ENCODE assay signal across 9 cellular contexts in the genomic region with DNA sequence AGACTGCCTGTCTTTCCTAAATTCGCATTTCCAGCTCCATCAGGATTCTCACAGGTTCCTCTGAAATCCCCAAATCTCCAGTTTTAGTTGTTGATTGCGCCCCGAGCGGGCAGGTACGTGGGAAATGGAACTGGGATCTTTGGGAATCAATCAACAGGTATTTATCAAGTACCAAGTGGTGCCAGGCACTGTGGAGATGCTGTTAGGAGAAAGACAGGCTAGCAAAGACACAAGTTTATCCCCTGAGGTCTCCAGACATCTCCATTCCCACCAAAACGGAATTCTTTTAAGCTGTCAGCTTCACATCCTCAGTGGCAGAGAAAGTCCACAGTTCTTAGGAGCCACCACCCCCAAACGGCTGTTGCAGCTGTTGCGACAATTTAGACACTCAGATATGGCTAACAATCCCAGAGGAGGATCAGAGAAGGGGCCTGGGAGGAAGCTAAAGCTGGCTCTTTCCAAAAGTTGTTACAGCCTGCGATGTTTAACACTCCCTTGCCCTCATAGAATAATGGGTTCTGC. TPM values are rescaled to one million over a fixed set of nuclear protein-coding genes. Genes with fewer than 3 reads are reported as not detected.
A peak's percentile ranks its signal among the peaks of the same experiment; 100 is the strongest.
DNase-seq lines count a peak whose midpoint lies in the region; ATAC-seq and TF ChIP-seq lines count a peak whose summit lies in the region.
"Had no signal": no experiment of that assay in that cellular context is flagged by ENCODE, and none has a peak within 500 bp of the region (broad histone marks: within the 10 kb centered on the region; RNA-seq: fewer than 3 reads in every experiment).

No MANE protein-coding gene starts in this region.

- H3K27ac ChIP-seq in thyroid gland: peak overlapping the region; percentile 77 to 88 (median 86)
- H3K27ac ChIP-seq in OCI-LY7 (ENCODE audit: low read depth, low read length, poor library complexity, severe bottlenecking): no peak overlapping the region
- H3K27ac ChIP-seq: SK-N-MC had no signal

- H3K79me2 ChIP-seq in OCI-LY7 (ENCODE audit: insufficient read depth, low read depth, low read length): peaks cover 23% of the 10 kb centered on the region

- H3K36me3 Mint-ChIP-seq in activated T-cell treated with anti-CD3 and anti-CD28 coated beads, Interleukin-2, amount 50 U/mL, for 4 hours (ENCODE audit: insufficient read depth): peaks cover 9% of the 10 kb centered on the region
- H3K36me3 Mint-ChIP-seq in central memory CD8-positive, alpha-beta T cell (ENCODE audit: insufficient read depth): peaks cover 11% of the 10 kb centered on the region

- no peaks in the 10 kb centered on the region for H3K27me3 ChIP-seq in thyroid gland

- no peaks in the 10 kb centered on the region for H4K20me1 ChIP-seq in OCI-LY7 (ENCODE audit: insufficient read depth, low read length)

- intact Hi-C loops in thyroid gland (cut with DNase I) (loop anchor here (2.0 to 5.0 kb wide), 2 partner anchors 50 to 135 kb away; partner anchors contain the start of gene ATF7), OCI-LY7 (cut with micrococcal nuclease; ENCODE audit: unreplicated experiment) (loop anchor here (2.0 to 5.0 kb wide), 4 partner anchors 51 to 355 kb away; partner anchors contain the start of genes AAAS and ATF7)

- H3K4me1 Mint-ChIP-seq in activated T-cell treated with anti-CD3 and anti-CD28 coated beads, Interleukin-2, amount 50 U/mL, for 4 hours (ENCODE audit: low read depth): peaks cover 21% of the 10 kb centered on the region
- peaks cover 21% of the 10 kb centered on the region for H3K4me1 Mint-ChIP-seq in central memory CD8-positive, alpha-beta T cell

- BruUV-seq in OCI-LY7 (replicated peaks; lab: Mats Ljungman, UMichigan): no TSS peak

- no peaks in the 10 kb centered on the region for H3K9me2 ChIP-seq in OCI-LY7 (ENCODE audit: insufficient read depth, low read length)

- CTCF ChIA-PET in OCI-LY7 (lab: Charles Lee; ENCODE audit: unreplicated experiment): no interaction called here

- no peak overlapping the region for H2AFZ ChIP-seq in OCI-LY7 (ENCODE audit: low read length)

- no peak for ATAC-seq in activated T-cell treated with anti-CD3 and anti-CD28 coated beads, Interleukin-2, amount 50 U/mL, for 4 hours
- no peak for ATAC-seq in central memory CD8-positive, alpha-beta T cell (replicated peaks; ENCODE audit: extremely low read depth, poor library complexity, severe bottlenecking)

- peak overlapping the region; percentile 98 for H3K4me3 Mint-ChIP-seq in activated T-cell treated with anti-CD3 and anti-CD28 coated beads, Interleukin-2, amount 50 U/mL, for 4 hours
- peak overlapping the region; percentile 87 for H3K4me3 Mint-ChIP-seq in central memory CD8-positive, alpha-beta T cell

- POLR2A ChIA-PET in OCI-LY7 (lab: Charles Lee): interaction anchor here (0.8 to 1.3 kb wide), 2 partner anchors 39 to 54 kb away, joined by 3 to 4 read pairs; no protein-coding TSS in a partner anchor

- TF ChIP-seq CTCF in thyroid gland (IDR thresholded peaks at IDR 0.05) (no peak), OCI-LY7 (conservative IDR thresholded peaks at IDR 0.05; ENCODE audit: low read length) (no peak)

- H3K4me3 ChIP-seq in thyroid gland (replicated peaks in 1 of 3) (no peak overlapping the region), OCI-LY7 (ENCODE audit: low read depth, low read length, poor library complexity, severe bottlenecking) (no peak overlapping the region)
- H3K4me3 ChIP-seq: SK-N-MC had no signal

- H3K27me3 Mint-ChIP-seq in activated T-cell treated with anti-CD3 and anti-CD28 coated beads, Interleukin-2, amount 50 U/mL, for 4 hours (ENCODE audit: low read depth): peaks cover 20% of the 10 kb centered on the region
- peaks cover 22% of the 10 kb centered on the region for H3K27me3 Mint-ChIP-seq in central memory CD8-positive, alpha-beta T cell

- 76 to 79% methylated on average over 9 of the region's 9 CpGs for WGBS in thyroid gland, 2 donors

- no peak for TF ChIP-seq POLR2A in thyroid gland (IDR thresholded peaks at IDR 0.05)

- H3K4me1 ChIP-seq in thyroid gland (peaks cover 14 to 21% of the 10 kb centered on the region in 2 donors), OCI-LY7 (ENCODE audit: insufficient read depth, low read length, poor library complexity, severe bottlenecking) (peaks cover 23% of the 10 kb centered on the region)

- DNase-seq in activated T-cell treated with anti-CD3 and anti-CD28 coated beads, Interleukin-2, amount 50 U/mL, for 4 hours: no peak
- no peak for DNase-seq in activated T-cell treated with anti-CD3 and anti-CD28 coated beads, Interleukin-2, amount 50 U/mL, for 1 hour
- DNase-seq in central memory CD8-positive, alpha-beta T cell (ENCODE audit: low spot score in 2 of 2): no peak
- DNase-seq in midbrain (lab: John Stamatoyannopoulos, UW) (peak; percentile 64), thyroid gland (no peak), dedifferentiated amniotic fluid mesenchymal stem cell (ENCODE audit: extremely low spot score) (no peak), NCI-H2029 (lab: John Stamatoyannopoulos, UW) (no peak), OCI-LY7 (ENCODE audit: low spot score) (no peak)

- no peak overlapping the region for H3K27ac Mint-ChIP-seq in central memory CD8-positive, alpha-beta T cell (ENCODE audit: low read depth)

- H3K9me3 Mint-ChIP-seq in activated T-cell treated with anti-CD3 and anti-CD28 coated beads, Interleukin-2, amount 50 U/mL, for 4 hours: no peaks in the 10 kb centered on the region
- no peaks in the 10 kb centered on the region for H3K9me3 Mint-ChIP-seq in central memory CD8-positive, alpha-beta T cell

- H3K4me2 ChIP-seq in OCI-LY7 (ENCODE audit: low read length): no peak overlapping the region

- H3K9me3 ChIP-seq in thyroid gland (no peaks in the 10 kb centered on the region), OCI-LY7 (ENCODE audit: low read length) (no peaks in the 10 kb centered on the region)

- peaks cover 0 to under 1% of the 10 kb centered on the region in 2 donors for H3K36me3 ChIP-seq in thyroid gland
- H3K36me3 ChIP-seq in OCI-LY7 (ENCODE audit: insufficient read depth, low read length): peaks cover 22% of the 10 kb centered on the region

RNA-seq across cellular contexts. Expression of gene ATP5MC2, which starts 1.8 kb away (rescaled TPM):
- total RNA-seq in activated T-cell treated with anti-CD3 and anti-CD28 coated beads, Interleukin-2, amount 50 U/mL, for 4 hours: 100 to 1,000 TPM; 338 to 364 (median 342) TPM
- 100 to 1,000 TPM; 181 to 334 (median 259) TPM for total RNA-seq in thyroid gland
- 423 and 500 TPM in 2 replicates for total RNA-seq in OCI-LY7 (2014; rRNA removed; shearing (Covaris generic))
- 374 and 417 TPM in 2 replicates for total RNA-seq in OCI-LY7 (2022)

RNA-seq across cellular contexts. Expression of gene CALCOCO1, which starts 49.6 kb away (rescaled TPM):
- 1 to 10 TPM; 2.6 to 9.9 (median 7.1) TPM for total RNA-seq in activated T-cell treated with anti-CD3 and anti-CD28 coated beads, Interleukin-2, amount 50 U/mL, for 4 hours
- 100 to 1,000 TPM; 153 to 212 (median 155) TPM for total RNA-seq in thyroid gland
- total RNA-seq in OCI-LY7 (2014; rRNA removed; shearing (Covaris generic)): 12.8 and 18.9 TPM in 2 replicates
- total RNA-seq in OCI-LY7 (2022): 25.1 and 30.9 TPM in 2 replicates

RNA-seq across cellular contexts. Expression of gene ATF7, which starts 51.5 kb away (rescaled TPM):
- 10 to 100 TPM; 19.2 to 23.2 (median 20.9) TPM for total RNA-seq in activated T-cell treated with anti-CD3 and anti-CD28 coated beads, Interleukin-2, amount 50 U/mL, for 4 hours
- 10 to 100 TPM; 21.3 to 40.1 (median 37.6) TPM for total RNA-seq in thyroid gland
- 5.9 and 6.8 TPM in 2 replicates for total RNA-seq in OCI-LY7 (2014; rRNA removed; shearing (Covaris generic))
- total RNA-seq in OCI-LY7 (2022): 23.2 and 26.5 TPM in 2 replicates

Comparison
In these comparisons a context has a peak if more than half of its experiments do, and no peak if none do; other contexts are left out.
1. RNA of gene CALCOCO1, which starts 49.6 kb away (total RNA-seq): 153 to 212 TPM in thyroid gland; 12.8 to 30.9 TPM in OCI-LY7 and 2.6 to 9.9 TPM in activated T-cell treated with anti-CD3 and anti-CD28 coated beads, Interleukin-2, amount 50 U/mL, for 4 hours; every median in the first group is over 4 times any median in the second.